In genomic region chr5:68730220-68731010, GRCh38 we compare ENCODE assay signal across 8 cellular contexts.
DNase-seq lines count a peak whose midpoint lies in the region; ATAC-seq and TF ChIP-seq lines count a peak whose summit lies in the region.

No MANE protein-coding gene starts in this region.

- H3K4me2 ChIP-seq in fibroblast of lung (ENCODE audit: extremely low read depth, insufficient read depth, low read length): no peak overlapping the region

- ATAC-seq in GM21717 (IDR thresholded peaks at IDR 0.05; ENCODE audit: unreplicated experiment) (no peak), GM19467 (IDR thresholded peaks at IDR 0.05; ENCODE audit: unreplicated experiment) (no peak), HG03039 (IDR thresholded peaks at IDR 0.05; ENCODE audit: unreplicated experiment) (no peak)

- H3K4me3 ChIP-seq in fibroblast of lung (replicated peaks in 1 of 4; ENCODE audit: control extremely low read depth in 1 of 4, insufficient read depth in 1 of 4, low read depth in 3 of 4, low read length in 4 of 4): no peak overlapping the region

- no peak overlapping the region for H3K27ac ChIP-seq in fibroblast of lung (ENCODE audit: insufficient read depth, low read length)

- DNase-seq in Daoy (ENCODE audit: low read depth) (peak; percentile 76), RPMI7951 (ENCODE audit: low read depth) (peak; percentile 71), fibroblast of lung (ENCODE audit: low read depth in 2 of 2) (peak; percentile 87 to 88), nucleus accumbens (lab: John Stamatoyannopoulos, UW) (peak in 45 of 56 donors; percentile 10 to 85 (median 53))
- no peak for DNase-seq in activated effector memory CD4-positive, alpha-beta T cell treated with Interleukin-2 at 50 U/mL for 16 hours

- H3K9ac ChIP-seq in fibroblast of lung (ENCODE audit: insufficient read depth, low read length): no peak overlapping the region

- no peaks in the 10 kb centered on the region for H4K20me1 ChIP-seq in fibroblast of lung (ENCODE audit: control insufficient read depth, extremely low read depth, insufficient read depth, low read length)

- no peaks in the 10 kb centered on the region for H3K9me3 ChIP-seq in fibroblast of lung (ENCODE audit: control insufficient read depth, insufficient read depth, low read depth, low read length)

- H3K27me3 ChIP-seq in fibroblast of lung (ENCODE audit: control insufficient read depth, insufficient read depth, low read length): no peaks in the 10 kb centered on the region

- no peaks in the 10 kb centered on the region for H3K4me1 ChIP-seq in fibroblast of lung (ENCODE audit: control insufficient read depth, extremely low read depth, insufficient read depth, low read length)

- H3K79me2 ChIP-seq in fibroblast of lung (ENCODE audit: control insufficient read depth, insufficient read depth, low read length): no peaks in the 10 kb centered on the region

- no peak for TF ChIP-seq CTCF in fibroblast of lung (conservative IDR thresholded peaks at IDR 0.05 in 1 of 2, IDR thresholded peaks at IDR 0.05 in 1 of 2; ENCODE audit: low read depth in 1 of 2, low read length in 2 of 2)

- H2AFZ ChIP-seq in fibroblast of lung (ENCODE audit: low read length): no peak overlapping the region

- H3K36me3 ChIP-seq in fibroblast of lung (ENCODE audit: control insufficient read depth, insufficient read depth, low read length): no peaks in the 10 kb centered on the region
